In the genomic region with DNA sequence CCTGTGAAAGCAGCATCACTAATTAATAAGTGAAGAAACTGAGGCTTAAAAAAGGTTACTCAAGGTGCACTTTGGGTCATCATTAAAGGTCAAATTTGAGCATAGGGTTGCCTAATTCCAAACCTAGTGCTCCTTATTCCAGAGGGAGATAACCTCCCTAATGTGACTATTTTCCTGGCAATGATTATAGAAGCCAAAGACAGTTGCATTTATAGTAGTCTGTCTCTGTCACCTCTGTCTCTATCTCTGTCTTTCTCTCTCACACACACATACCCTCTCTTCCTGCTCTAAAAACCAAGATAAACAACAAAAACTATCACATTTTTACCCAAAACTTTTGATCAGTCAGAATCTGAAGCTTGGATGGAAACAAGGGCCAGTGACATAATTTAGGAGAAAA, we compare ENCODE assay signal across 19 cellular contexts.
DNase-seq lines count a peak whose midpoint lies in the region; ATAC-seq lines count a peak whose summit lies in the region.
"Had no signal": no experiment of that assay in that cellular context is flagged by ENCODE, and none has a peak within 500 bp of the region (broad histone marks: within the 10 kb centered on the region; RNA-seq: fewer than 3 reads in every experiment).

No MANE protein-coding gene starts in this region.

- peaks cover 3% of the 10 kb centered on the region for H3K36me3 Mint-ChIP-seq in effector memory CD8-positive, alpha-beta T cell (ENCODE audit: insufficient read depth)

- no peaks in the 10 kb centered on the region for H3K36me3 ChIP-seq in GM23248 (ENCODE audit: low read depth)
- H3K36me3 ChIP-seq: MG63 had no signal

- no peaks in the 10 kb centered on the region for H3F3A ChIP-seq in GM23248 (ENCODE audit: insufficient read depth)

- H3K9ac ChIP-seq in GM23248: no peak overlapping the region

- no peaks in the 10 kb centered on the region for H3K9me2 ChIP-seq in GM23248 (ENCODE audit: insufficient read depth)

- H3K27me3 ChIP-seq in GM23248 (replicated peaks; ENCODE audit: insufficient read depth): peaks cover 11% of the 10 kb centered on the region
- H3K27me3 ChIP-seq: MG63 had no signal

- in situ Hi-C loops in GM23248 (cut with MboI): no loop called here

- no peak overlapping the region for H3K4me2 ChIP-seq in GM23248 (ENCODE audit: unreplicated experiment)

- H3K27ac Mint-ChIP-seq in effector memory CD8-positive, alpha-beta T cell: peak overlapping the region; percentile 76 to 87
- H3K27ac Mint-ChIP-seq: B cell had no signal

- no peak overlapping the region for H3K4me3 ChIP-seq in GM23248
- H3K4me3 ChIP-seq: MG63 had no signal

- H3K4me1 ChIP-seq in GM23248 (ENCODE audit: insufficient read depth): no peaks in the 10 kb centered on the region

- H3K9me3 ChIP-seq in GM23248 (ENCODE audit: low read depth): no peaks in the 10 kb centered on the region
- H3K9me3 ChIP-seq: MG63 had no signal

- H3K27me3 Mint-ChIP-seq in effector memory CD8-positive, alpha-beta T cell: no peaks in the 10 kb centered on the region

- H3K4me1 Mint-ChIP-seq in effector memory CD8-positive, alpha-beta T cell (ENCODE audit: low read depth in 2 of 2): peaks cover 24 to 25% of the 10 kb centered on the region in 2 donors

- ATAC-seq in effector memory CD8-positive, alpha-beta T cell (replicated peaks): no peak
- ATAC-seq in GM19397 (IDR thresholded peaks at IDR 0.05; ENCODE audit: unreplicated experiment): no peak
- ATAC-seq: HCT116 had no signal

- peak overlapping the region in 1 of 2 donors; percentile 43 for H3K4me3 Mint-ChIP-seq in effector memory CD8-positive, alpha-beta T cell

- no peak overlapping the region for H2AFZ ChIP-seq in GM23248

- H4K20me1 ChIP-seq in GM23248 (ENCODE audit: insufficient read depth): no peaks in the 10 kb centered on the region

- peak; percentile 42 for DNase-seq in NCI-H2029 treated with DMSO at 0.1 percent for 48 hours (lab: John Stamatoyannopoulos, UW)
- DNase-seq in NCI-H2029 (lab: John Stamatoyannopoulos, UW): no peak
- DNase-seq in OCI-M1 (lab: John Stamatoyannopoulos, UW): peak; percentile 55
- no peak for DNase-seq in effector memory CD8-positive, alpha-beta T cell
- no peak for DNase-seq in GM23248
- no peak for DNase-seq in caudate nucleus (lab: John Stamatoyannopoulos, UW)
- DNase-seq: COR-L47, DMS53, IMR-90, KG1, MG63, NCI-H2227 treated with DMSO at 0.1 percent for 48 hours, NCI-H526 treated with DMSO at 0.1 percent for 48 hours, Right ventricle myocardium superior, RPMI8226 had no signal

- no peaks in the 10 kb centered on the region for H3K9me3 Mint-ChIP-seq in effector memory CD8-positive, alpha-beta T cell

- H3K79me2 ChIP-seq in GM23248 (ENCODE audit: insufficient read depth): no peaks in the 10 kb centered on the region

- H3K27ac ChIP-seq in GM23248 (no peak overlapping the region), caudate nucleus (ENCODE audit: low read depth, low read length) (no peak overlapping the region)
- H3K27ac ChIP-seq: 22Rv1 had no signal

Comparison
In these comparisons a context has a peak if more than half of its experiments do, and no peak if none do; other contexts are left out.
1. DNase-seq: peak in NCI-H2029 treated with DMSO at 0.1 percent for 48 hours (single experiment) and OCI-M1 (single experiment); none in NCI-H2029 (single experiment), effector memory CD8-positive, alpha-beta T cell (0 of 3), GM23248 (single experiment) and caudate nucleus (0 of 61).